Comparison of ENCODE assay signal across 16 cellular contexts in the genomic region with DNA sequence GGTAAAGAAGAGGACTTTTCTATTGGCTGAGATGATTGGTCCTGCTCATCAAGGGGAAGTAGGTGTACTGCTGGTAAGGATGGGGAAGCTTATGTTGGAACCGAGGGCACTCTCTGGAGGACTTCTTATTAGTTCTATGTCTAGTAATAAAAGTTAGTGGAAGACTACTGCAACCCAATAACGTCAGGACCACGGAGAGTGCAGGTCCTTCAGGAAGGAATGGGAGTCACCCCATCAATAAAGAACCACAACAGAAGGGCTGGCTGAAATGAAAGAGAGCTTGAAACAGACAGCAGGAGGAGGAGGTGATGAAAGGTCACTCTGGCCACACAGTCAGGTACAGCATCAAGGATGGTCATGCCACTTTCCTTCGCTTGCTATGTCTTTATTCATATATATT.
DNase-seq lines count a peak whose midpoint lies in the region; ATAC-seq and TF ChIP-seq lines count a peak whose summit lies in the region.
"Had no signal": no experiment of that assay in that cellular context is flagged by ENCODE, and none has a peak within 500 bp of the region (broad histone marks: within the 10 kb centered on the region; RNA-seq: fewer than 3 reads in every experiment).

No MANE protein-coding gene starts in this region.

- H4K20me1 ChIP-seq in H9 (ENCODE audit: control insufficient read depth, insufficient read depth, insufficient read length), result no peaks in the 10 kb centered on the region
- H4K20me1 ChIP-seq: BLaER1 treated with 17β-estradiol and CSF1 and Interleukin-3, amounts not matched to agents 10 nM and 100 nM had no signal

- H3K36me3 ChIP-seq in esophagus muscularis mucosa, result no peaks in the 10 kb centered on the region
- H3K36me3 ChIP-seq: BLaER1 treated with 17β-estradiol and CSF1 and Interleukin-3, amounts not matched to agents 10 nM and 100 nM had no signal

- H2AFZ ChIP-seq in H9 (ENCODE audit: low read length), result no peak overlapping the region

- peaks cover 8% of the 10 kb centered on the region for H3K27me3 Mint-ChIP-seq in H9 (ENCODE audit: low read depth)
- H3K27me3 Mint-ChIP-seq in WTC11 (ENCODE audit: low read depth), result no peaks in the 10 kb centered on the region
- H3K27me3 Mint-ChIP-seq in activated T-cell treated with anti-CD3 and anti-CD28 coated beads, Interleukin-2, amount 50 U/mL, for 72 hours (ENCODE audit: low read depth), result peaks cover 9% of the 10 kb centered on the region
- H3K27me3 Mint-ChIP-seq: activated CD4-positive, alpha-beta T cell treated with anti-CD3 and anti-CD28 coated beads, Interleukin-2, amount 10 ng/mL, durations not matched to agents 24 days and 14 days had no signal

- CTCF ChIA-PET in WTC11 (lab: Charles Lee), result no interaction called here

- no peak overlapping the region for H3K14ac ChIP-seq in H9 (ENCODE audit: insufficient read depth, low read length)

- H2BK20ac ChIP-seq in H9 (ENCODE audit: low read depth, low read length, poor library complexity, severe bottlenecking), result no peak overlapping the region

- H3K4me2 ChIP-seq in H9 (ENCODE audit: insufficient read depth, insufficient read length, low read length), result no peak overlapping the region
- H3K4me2 ChIP-seq: BLaER1 treated with 17β-estradiol and CSF1 and Interleukin-3, amounts not matched to agents 10 nM and 100 nM had no signal

- no peak overlapping the region for H2AK5ac ChIP-seq in H9 (ENCODE audit: insufficient read length, low read length)

- no peak overlapping the region for H2BK12ac ChIP-seq in H9 (ENCODE audit: insufficient read length, low read depth, low read length)

- H3K4me3 Mint-ChIP-seq in H9 (no peak overlapping the region), WTC11 (no peak overlapping the region)
- no peak overlapping the region for H3K4me3 Mint-ChIP-seq in activated T-cell treated with anti-CD3 and anti-CD28 coated beads, Interleukin-2, amount 50 U/mL, for 72 hours
- H3K4me3 Mint-ChIP-seq: activated CD4-positive, alpha-beta T cell treated with anti-CD3 and anti-CD28 coated beads, Interleukin-2, amount 10 ng/mL, durations not matched to agents 24 days and 14 days had no signal

- no peaks in the 10 kb centered on the region for H3K79me2 ChIP-seq in H9 (ENCODE audit: insufficient read depth, low read length)

- no peaks in the 10 kb centered on the region for H3K4me1 ChIP-seq in H9 (ENCODE audit: insufficient read depth, low read length)
- no peaks in the 10 kb centered on the region for H3K4me1 ChIP-seq in esophagus muscularis mucosa
- H3K4me1 ChIP-seq: BLaER1 treated with 17β-estradiol and CSF1 and Interleukin-3, amounts not matched to agents 10 nM and 100 nM had no signal

- no peak for TF ChIP-seq POLR2A in esophagus muscularis mucosa (IDR thresholded peaks at IDR 0.05; ENCODE audit: low read depth)

- WGBS in H9 (ENCODE audit: extremely low coverage, insufficient read length, low lambda C conversion rate), result no CpG with 5 or more reads among the region's 4 CpGs
- 65% methylated on average over 4 of the region's 4 CpGs for WGBS in esophagus muscularis mucosa

- TF ChIP-seq EP300 in esophagus muscularis mucosa (IDR thresholded peaks at IDR 0.05), result no peak

- H3K23me2 ChIP-seq in H9 (ENCODE audit: insufficient read length, low read depth, low read length, poor library complexity, severe bottlenecking), result no peaks in the 10 kb centered on the region

- DNase-seq in H9, result no peak
- no peak for DNase-seq in WTC11 (ENCODE audit: low spot score)
- peak; percentile 12 for DNase-seq in fibroblast of mammary gland (ENCODE audit: low read depth)
- DNase-seq in retinal pigment epithelial cell (ENCODE audit: low read depth), result no peak
- no peak for DNase-seq in activated T-cell treated with anti-CD3 and anti-CD28 coated beads, Interleukin-2, amount 50 U/mL, for 72 hours
- DNase-seq in GDM1 (lab: John Stamatoyannopoulos, UW), result no peak
- no peak for DNase-seq in esophagus muscularis mucosa (ENCODE audit: extremely low spot score)
- DNase-seq: activated CD4-positive, alpha-beta T cell treated with anti-CD3 and anti-CD28 coated beads, Interleukin-2, amount 10 ng/mL, durations not matched to agents 24 days and 14 days; activated naive CD4-positive, alpha-beta T cell treated with Interleukin-2 at 50 U/mL for 16 hours; hypothalamus; left colon; NCI-H2081 treated with DMSO at 0.1 percent for 48 hours; NCI-H524 treated with DMSO at 0.1 percent for 48 hours; stimulated activated CD4-positive, alpha-beta T cell treated with anti-CD3 and anti-CD28 coated beads, Interleukin-4, amount 100 ng/mL, for 4 hours; stimulated activated CD8-positive, alpha-beta memory T cell treated with anti-CD3 and anti-CD28 coated beads, Interleukin-4, amount 100 ng/mL, for 48 hours had no signal

- 0 out of 2 replicates have a peak, but pooled peaks have one; percentile 36 for ATAC-seq in WTC11
- ATAC-seq in activated T-cell treated with anti-CD3 and anti-CD28 coated beads, Interleukin-2, amount 50 U/mL, for 72 hours (replicated peaks in 1 of 2), result no peak
- ATAC-seq: left colon had no signal

- no peaks in the 10 kb centered on the region; the same call in 1 of the 2 replicates for H3K27me3 ChIP-seq in H9 (ENCODE audit: insufficient read depth, low read length)
- H3K27me3 ChIP-seq in esophagus muscularis mucosa, result peaks cover 0 to 14% (median 0%) of the 10 kb centered on the region in 4 donors
- H3K27me3 ChIP-seq: BLaER1 treated with 17β-estradiol and CSF1 and Interleukin-3, amounts not matched to agents 10 nM and 100 nM had no signal

- no peak overlapping the region for H3T11ph ChIP-seq in H9 (ENCODE audit: low read length)

- H3K36me3 Mint-ChIP-seq in H9 (ENCODE audit: insufficient read depth in 1 of 3, low read depth in 3 of 3) (no peaks in the 10 kb centered on the region), WTC11 (no peaks in the 10 kb centered on the region)
- no peaks in the 10 kb centered on the region for H3K36me3 Mint-ChIP-seq in activated T-cell treated with anti-CD3 and anti-CD28 coated beads, Interleukin-2, amount 50 U/mL, for 72 hours (ENCODE audit: insufficient read depth in 2 of 2)

- H4K91ac ChIP-seq in H9 (ENCODE audit: insufficient read length, low read depth, low read length), result no peak overlapping the region

- no peak overlapping the region for H3K18ac ChIP-seq in H9 (ENCODE audit: insufficient read length, low read depth, low read length)

- H3K27ac ChIP-seq in H9 (ENCODE audit: insufficient read length, low read depth, low read length) (no peak overlapping the region), esophagus muscularis mucosa (replicated peaks in 1 of 4) (no peak overlapping the region)
- H3K27ac ChIP-seq: BLaER1 treated with 17β-estradiol and CSF1 and Interleukin-3, amounts not matched to agents 10 nM and 100 nM had no signal

- H3K4me1 Mint-ChIP-seq in H9, result peaks cover 12 to 14% of the 10 kb centered on the region in 2 experiments
- H3K4me1 Mint-ChIP-seq in WTC11, result peaks cover 7% of the 10 kb centered on the region
- no peaks in the 10 kb centered on the region for H3K4me1 Mint-ChIP-seq in activated T-cell treated with anti-CD3 and anti-CD28 coated beads, Interleukin-2, amount 50 U/mL, for 72 hours (ENCODE audit: low read depth)
- H3K4me1 Mint-ChIP-seq: activated CD4-positive, alpha-beta T cell treated with anti-CD3 and anti-CD28 coated beads, Interleukin-2, amount 10 ng/mL, durations not matched to agents 24 days and 14 days had no signal

- H3K27ac Mint-ChIP-seq in H9, result no peak overlapping the region
- no peak overlapping the region for H3K27ac Mint-ChIP-seq in WTC11
- H3K27ac Mint-ChIP-seq in activated T-cell treated with anti-CD3 and anti-CD28 coated beads, Interleukin-2, amount 50 U/mL, for 72 hours, result no peak overlapping the region
- H3K27ac Mint-ChIP-seq: activated CD4-positive, alpha-beta T cell treated with anti-CD3 and anti-CD28 coated beads, Interleukin-2, amount 10 ng/mL, durations not matched to agents 24 days and 14 days had no signal

- H3K79me1 ChIP-seq in H9 (ENCODE audit: insufficient read depth, low read depth, low read length, poor library complexity, severe bottlenecking), result no peaks in the 10 kb centered on the region

- H4K8ac ChIP-seq in H9 (replicated peaks; ENCODE audit: insufficient read length, low read depth, low read length), result no peak overlapping the region

- H3K23ac ChIP-seq in H9 (ENCODE audit: insufficient read length, low read depth, low read length), result no peak overlapping the region

- H2BK120ac ChIP-seq in H9 (ENCODE audit: low read depth, low read length, poor library complexity, severe bottlenecking), result no peak overlapping the region

- H2BK15ac ChIP-seq in H9 (ENCODE audit: low read depth, low read length), result no peak overlapping the region

- H4K5ac ChIP-seq in H9 (ENCODE audit: insufficient read length, low read depth, low read length), result no peak overlapping the region

- TF ChIP-seq CTCF in H9 (conservative IDR thresholded peaks at IDR 0.05) (peak; percentile 20; the same call in 2 of the 3 replicates), WTC11 (IDR thresholded peaks at IDR 0.05) (no peak), fibroblast of mammary gland (conservative IDR thresholded peaks at IDR 0.05; ENCODE audit: control insufficient read depth, insufficient read depth, low read depth, low read length) (peak; percentile 7), retinal pigment epithelial cell (conservative IDR thresholded peaks at IDR 0.05; ENCODE audit: low read depth, low read length) (peak; percentile 13), esophagus muscularis mucosa (IDR thresholded peaks at IDR 0.05) (no peak)

- H3K56ac ChIP-seq in H9 (ENCODE audit: insufficient read length, low read depth, low read length), result no peak overlapping the region

- H3K4ac ChIP-seq in H9 (ENCODE audit: low read depth, low read length), result no peak overlapping the region

- H3K9ac ChIP-seq in H9 (ENCODE audit: extremely low read depth, insufficient read length, low read length), result no peak overlapping the region
- H3K9ac ChIP-seq: BLaER1 treated with 17β-estradiol and CSF1 and Interleukin-3, amounts not matched to agents 10 nM and 100 nM had no signal

- H3K9me3 Mint-ChIP-seq in H9 (no peaks in the 10 kb centered on the region), WTC11 (no peaks in the 10 kb centered on the region)
- no peaks in the 10 kb centered on the region for H3K9me3 Mint-ChIP-seq in activated T-cell treated with anti-CD3 and anti-CD28 coated beads, Interleukin-2, amount 50 U/mL, for 72 hours
- H3K9me3 Mint-ChIP-seq: activated CD4-positive, alpha-beta T cell treated with anti-CD3 and anti-CD28 coated beads, Interleukin-2, amount 10 ng/mL, durations not matched to agents 24 days and 14 days had no signal

- H3K9me3 ChIP-seq in H9 (ENCODE audit: control insufficient read depth, low read depth, low read length) (no peaks in the 10 kb centered on the region), esophagus muscularis mucosa (no peaks in the 10 kb centered on the region)
- H3K9me3 ChIP-seq: BLaER1 treated with 17β-estradiol and CSF1 and Interleukin-3, amounts not matched to agents 10 nM and 100 nM had no signal

- intact Hi-C loops in esophagus muscularis mucosa (cut with DNase I), result no loop called here

- H3K4me3 ChIP-seq in fibroblast of mammary gland (ENCODE audit: control insufficient read depth, low read depth, low read length) (no peak overlapping the region), retinal pigment epithelial cell (ENCODE audit: low read length) (no peak overlapping the region), esophagus muscularis mucosa (no peak overlapping the region)
- H3K4me3 ChIP-seq: BLaER1 treated with 17β-estradiol and CSF1 and Interleukin-3, amounts not matched to agents 10 nM and 100 nM had no signal

- POLR2A ChIA-PET in WTC11 (lab: Charles Lee), result no interaction called here

- no peak overlapping the region for H2BK5ac ChIP-seq in H9 (ENCODE audit: insufficient read length, low read length)

Comparison
In these comparisons a context has a peak if more than half of its experiments do, and no peak if none do; other contexts are left out.
1. CTCF ChIP-seq: peak in H9 (single experiment), fibroblast of mammary gland (single experiment) and retinal pigment epithelial cell (single experiment); none in WTC11 (single experiment) and esophagus muscularis mucosa (0 of 3).